In the genomic region with DNA sequence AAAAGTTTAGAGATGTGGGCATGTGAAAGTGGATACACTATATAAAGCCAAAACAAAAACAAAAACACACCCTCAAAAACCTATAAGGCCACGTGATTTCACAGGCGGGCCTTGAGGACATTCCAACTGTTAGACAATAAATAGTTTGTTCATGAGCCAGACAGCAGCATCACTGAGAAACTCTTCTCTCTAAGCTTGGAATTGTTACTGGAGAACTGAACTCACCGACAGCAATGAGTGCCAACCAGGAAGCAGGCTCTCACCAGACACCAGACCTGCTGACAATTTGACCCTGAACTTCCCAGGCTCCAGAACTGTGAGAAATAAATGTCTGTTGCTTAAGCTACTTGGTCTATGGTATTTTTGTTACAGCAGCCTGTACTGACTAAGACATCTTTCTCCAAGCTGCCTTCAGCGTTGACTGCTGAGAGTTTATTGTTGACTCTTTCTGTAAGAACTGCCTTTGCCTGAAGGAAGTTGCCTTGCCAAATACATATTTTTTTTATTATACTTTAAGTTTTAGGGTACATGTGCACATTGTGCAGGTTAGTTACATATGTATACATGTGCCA, we compare ENCODE assay signal across 21 cellular contexts.
"Had no signal": no experiment of that assay in that cellular context is flagged by ENCODE, and none has a peak within 500 bp of the region (broad histone marks: within the 10 kb centered on the region; RNA-seq: fewer than 3 reads in every experiment).

No MANE protein-coding gene starts in this region.

- H2AFZ ChIP-seq: neural progenitor cell had no signal

- H3K9ac ChIP-seq: neural progenitor cell had no signal

- ATAC-seq: activated naive CD4-positive, alpha-beta T cell treated with anti-CD3 and anti-CD28 coated beads, Interleukin-2, amount 50 U/mL, for 72 hours; activated T-helper 17 cell treated with anti-CD3 and anti-CD28 coated beads, Interleukin-2, amount 50 U/mL, for 72 hours; left lobe of liver; lower lobe of right lung; naive thymus-derived CD8-positive, alpha-beta T cell; stimulated activated naive B cell treated with anti-CD40 and anti-IgM and Interleukin-4, amounts not matched to agents 10 μg/mL and 1 μg/mL and 100 μg/mL, for 72 hours had no signal

- DNase-seq: activated CD4-positive, alpha-beta T cell treated with anti-CD3 and anti-CD28 coated beads for 1 hour; activated CD4-positive, alpha-beta T cell treated with anti-CD3 and anti-CD28 coated beads, Interleukin-2, amount 50 U/mL, for 1 hour; activated CD8-positive, alpha-beta memory T cell treated with anti-CD3 and anti-CD28 coated beads, Interleukin-2, amount 50 U/mL, for 4 hours; activated T-cell treated with anti-CD3 and anti-CD28 coated beads, Interleukin-2, amount 50 U/mL, for 24 hours; aorta; central memory CD4-positive, alpha-beta T cell; dermis blood vessel endothelial cell; effector CD8-positive, alpha-beta T cell; kidney; lower lobe of right lung; mesendoderm; naive thymus-derived CD8-positive, alpha-beta T cell; sigmoid colon; stimulated activated CD4-positive, alpha-beta T cell treated with anti-CD3 and anti-CD28 coated beads, Interleukin-2, amount 100 ng/mL, for 48 hours; stimulated activated CD8-positive, alpha-beta memory T cell treated with anti-CD3 and anti-CD28 coated beads, Interleukin-4, amount 100 ng/mL, for 48 hours; stimulated activated naive B cell treated with anti-CD40 and anti-IgM and Interleukin-4, amounts not matched to agents 10 μg/mL and 1 μg/mL and 100 μg/mL, for 72 hours; transverse colon had no signal

- H3K36me3 ChIP-seq: lower lobe of right lung, neural progenitor cell, sigmoid colon, transverse colon had no signal

- H3K4me2 ChIP-seq: neural progenitor cell had no signal

- H3K4me1 ChIP-seq: lower lobe of right lung, sigmoid colon, transverse colon had no signal

- H3K27me3 ChIP-seq: neural progenitor cell, sigmoid colon, transverse colon had no signal

- H3K9me3 ChIP-seq: lower lobe of right lung, sigmoid colon, transverse colon had no signal

- H3K4me3 ChIP-seq: lower lobe of right lung, neural progenitor cell, sigmoid colon, transverse colon had no signal

- H3K27ac ChIP-seq: lower lobe of right lung, neural progenitor cell, sigmoid colon, transverse colon had no signal
